In genomic region chr7:130925136-130925794, GRCh38 we compare ENCODE assay signal across 9 cellular contexts.
DNase-seq lines count a peak whose midpoint lies in the region; ATAC-seq and TF ChIP-seq lines count a peak whose summit lies in the region.
"Had no signal": no experiment of that assay in that cellular context is flagged by ENCODE, and none has a peak within 500 bp of the region (broad histone marks: within the 10 kb centered on the region; RNA-seq: fewer than 3 reads in every experiment).

No MANE protein-coding gene starts in this region.

- H3K79me2 ChIP-seq in DND-41 (ENCODE audit: insufficient read depth, low read length), result peaks cover 98% of the 10 kb centered on the region

- H3K9ac ChIP-seq in DND-41 (ENCODE audit: low read depth, low read length) (no peak overlapping the region), skeletal muscle tissue (ENCODE audit: low read depth in 1 of 3, low read length in 3 of 3) (peak overlapping the region in 1 of 3 donors; percentile 26)

- H3K27me3 ChIP-seq in DND-41 (ENCODE audit: insufficient read depth, low read length, poor library complexity) (no peaks in the 10 kb centered on the region), Panc1 (ENCODE audit: control insufficient read depth, insufficient read depth, low read length) (no peaks in the 10 kb centered on the region), skeletal muscle tissue (ENCODE audit: control insufficient read depth in 3 of 3, insufficient read depth in 3 of 3, low read length in 3 of 3) (no peaks in the 10 kb centered on the region)
- H3K27me3 ChIP-seq: cardiac muscle cell had no signal

- DNase-seq in DND-41, result no peak
- DNase-seq in Panc1 (ENCODE audit: low read depth, low spot score), result no peak
- no peak for DNase-seq in NCI-H1694 (lab: John Stamatoyannopoulos, UW)
- DNase-seq in NCI-H146 treated with DMSO at 0.1 percent for 48 hours (lab: John Stamatoyannopoulos, UW; ENCODE audit: unreplicated experiment), result no peak
- DNase-seq: NCI-H524 had no signal

- ATAC-seq in DND-41 (ENCODE audit: insufficient read depth, low read depth) (no peak), Panc1 (no peak), GM18858 (IDR thresholded peaks at IDR 0.05; ENCODE audit: unreplicated experiment) (no peak)

- no peaks in the 10 kb centered on the region for H3K9me3 ChIP-seq in DND-41 (ENCODE audit: insufficient read depth, low read length, severe bottlenecking)
- H3K9me3 ChIP-seq in Panc1 (ENCODE audit: control insufficient read depth, insufficient read depth, low read depth, low read length), result no peaks in the 10 kb centered on the region
- no peaks in the 10 kb centered on the region for H3K9me3 ChIP-seq in skeletal muscle tissue (ENCODE audit: control insufficient read depth in 3 of 3, low read length in 3 of 3)

- H3K36me3 ChIP-seq in DND-41 (ENCODE audit: insufficient read depth, low read length), result peaks cover 65% of the 10 kb centered on the region
- peaks cover 5% of the 10 kb centered on the region for H3K36me3 ChIP-seq in Panc1 (ENCODE audit: control insufficient read depth, insufficient read depth, low read length)
- H3K36me3 ChIP-seq in skeletal muscle tissue (ENCODE audit: control insufficient read depth in 3 of 3, insufficient read depth in 3 of 3, low read length in 3 of 3), result peaks cover 0 to 5% (median 3%) of the 10 kb centered on the region in 3 donors
- H3K36me3 ChIP-seq: cardiac muscle cell had no signal

- CTCF ChIA-PET in Panc1 (lab: Charles Lee), result interaction anchor here (1.5 kb wide), 1 partner anchor 28 kb away, joined by 3 read pairs; no protein-coding TSS in a partner anchor

- no peak overlapping the region for H3K4me3 ChIP-seq in DND-41 (ENCODE audit: low read depth in 1 of 2, low read length in 2 of 2)
- H3K4me3 ChIP-seq in Panc1 (ENCODE audit: low read depth in 2 of 2, low read length in 2 of 2), result no peak overlapping the region
- H3K4me3 ChIP-seq in skeletal muscle tissue (ENCODE audit: low read length in 3 of 3), result no peak overlapping the region
- H3K4me3 ChIP-seq: cardiac muscle cell had no signal

- TF ChIP-seq CTCF in DND-41 (IDR thresholded peaks at IDR 0.05; ENCODE audit: borderline replicate concordance, extremely low read depth, low read length, poor library complexity, severe bottlenecking), result no peak
- TF ChIP-seq CTCF in Panc1 (IDR thresholded peaks at IDR 0.05), result no peak

- H3K27ac ChIP-seq in DND-41 (ENCODE audit: low read length) (peak overlapping the region; percentile 16), Panc1 (ENCODE audit: low read length) (peak overlapping the region; percentile 100), cingulate gyrus (ENCODE audit: low read depth, low read length) (peak overlapping the region; percentile 2), skeletal muscle tissue (ENCODE audit: low read depth, low read length) (peak overlapping the region; percentile 57)
- H3K27ac ChIP-seq: cardiac muscle cell had no signal

- POLR2A ChIA-PET in Panc1 (lab: Charles Lee), result no interaction called here

- in situ Hi-C loops in Panc1 (cut with HindIII; ENCODE audit: low pct_unique_long_range_greater_than_20kb, low sequenced_read_pairs), result no loop called here

- no peak overlapping the region for H2AFZ ChIP-seq in DND-41 (ENCODE audit: low read depth, low read length)

- peaks cover 64% of the 10 kb centered on the region for H4K20me1 ChIP-seq in DND-41 (ENCODE audit: insufficient read depth, low read length)

- H3K4me1 ChIP-seq in DND-41 (ENCODE audit: insufficient read depth, low read length) (0 out of 2 replicates have a peak, but pooled peaks cover 3% of the 10 kb centered on the region), Panc1 (ENCODE audit: control insufficient read depth, insufficient read depth, low read length) (peaks cover 99% of the 10 kb centered on the region), skeletal muscle tissue (ENCODE audit: control insufficient read depth in 3 of 3, insufficient read depth in 3 of 3, low read length in 3 of 3) (peaks cover 63 to 81% (median 72%) of the 10 kb centered on the region in 3 donors)

- intact Hi-C loops in Panc1 (cut with micrococcal nuclease; ENCODE audit: unreplicated experiment), result no loop called here

- no peak overlapping the region for H3K4me2 ChIP-seq in DND-41 (ENCODE audit: insufficient read depth, low read length)

- no TSS peak for BruUV-seq in Panc1 (replicated peaks; lab: Mats Ljungman, UMichigan)

Comparison
In these comparisons a context has a peak if more than half of its experiments do, and no peak if none do; other contexts are left out.
1. H3K27ac ChIP-seq: peak in every context shown above with its lines; median percentile 100 in Panc1; 57 in skeletal muscle tissue; 16 in DND-41; 2 in cingulate gyrus.